Comparison of ENCODE assay signal across 1 cellular context in genomic region chr22:32527756-32528155, GRCh38.
TF ChIP-seq lines count a peak whose summit lies in the region.

No MANE protein-coding gene starts in this region.

TF ChIP-seq in GM12878, 131 proteins besides CTCF, POLR2A, EP300 and RAD21 (continued from another document):
- no peak for TF ChIP-seq SREBF1 (IDR thresholded peaks at IDR 0.05; ENCODE audit: low read length)
